Comparison of ENCODE assay signal across 8 cellular contexts in the genomic region with DNA sequence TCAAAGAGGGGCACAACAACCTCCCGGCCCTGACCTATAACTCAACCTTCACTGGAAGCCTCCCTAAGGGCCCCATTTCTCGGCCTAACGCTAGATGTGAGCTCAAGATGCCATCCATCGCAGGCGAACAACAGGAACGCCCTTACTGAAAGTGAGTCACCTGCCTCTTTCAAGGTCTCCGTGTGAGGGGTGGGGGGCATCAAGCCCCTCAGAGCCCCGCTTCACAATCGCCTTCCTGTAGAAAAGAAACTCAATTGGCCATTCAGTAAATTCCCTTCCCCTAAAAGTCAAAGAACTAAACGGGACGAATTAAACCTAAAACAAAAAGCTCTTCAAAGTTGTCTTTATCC. TPM values are rescaled to one million over a fixed set of nuclear protein-coding genes. Genes with fewer than 3 reads are reported as not detected.
A peak's percentile ranks its signal among the peaks of the same experiment; 100 is the strongest.
DNase-seq lines count a peak whose midpoint lies in the region; ATAC-seq and TF ChIP-seq lines count a peak whose summit lies in the region.

No MANE protein-coding gene starts in this region.

- H3K9me2 ChIP-seq in PC-3 (replicated peaks; ENCODE audit: low read length): no peaks in the 10 kb centered on the region

- peak overlapping the region; percentile 96 for H3K4me2 ChIP-seq in PC-3 (ENCODE audit: low read length)

- peak overlapping the region; percentile 98 for H3K4me3 ChIP-seq in PC-3 (ENCODE audit: low read length)
- H3K4me3 ChIP-seq in urinary bladder (ENCODE audit: low read depth, low read length): peak overlapping the region; percentile 62

- H3K36me3 ChIP-seq in PC-3 (ENCODE audit: low read depth, low read length) (no peaks in the 10 kb centered on the region), urinary bladder (ENCODE audit: insufficient read depth) (no peaks in the 10 kb centered on the region)

- WGBS in urinary bladder: 1% methylated on average over 11 of the region's 11 CpGs

- H3K4me1 ChIP-seq in PC-3 (ENCODE audit: insufficient read depth, low read length) (peaks cover 15% of the 10 kb centered on the region), urinary bladder (ENCODE audit: insufficient read depth) (no peaks in the 10 kb centered on the region)

- no peaks in the 10 kb centered on the region for H3K9me3 ChIP-seq in PC-3 (ENCODE audit: low read length)

- intact Hi-C loops in PC-3 (cut with micrococcal nuclease): loop anchor here (2.0 to 10.0 kb wide), 3 partner anchors 46 to 234 kb away; partner anchors contain the start of genes ZMYM1 and ZMYM4

- peaks cover 20% of the 10 kb centered on the region for H3K79me2 ChIP-seq in PC-3 (ENCODE audit: low read length)

- no peaks in the 10 kb centered on the region for H4K20me1 ChIP-seq in PC-3 (ENCODE audit: low read length)

- H3K27ac ChIP-seq in PC-3 (ENCODE audit: low read length) (peak overlapping the region; percentile 95), urinary bladder (ENCODE audit: low read depth) (peak overlapping the region; percentile 76)

- no peak for TF ChIP-seq CTCF in PC-3 (conservative IDR thresholded peaks at IDR 0.05; ENCODE audit: low read depth, low read length)

- POLR2A ChIA-PET in PC-3 (lab: Charles Lee; ENCODE audit: unreplicated experiment): no interaction called here

- BruUV-seq in PC-3 (replicated peaks; lab: Mats Ljungman, UMichigan): TSS peak; percentile 88

- CTCF ChIA-PET in PC-3 (lab: Charles Lee): interaction anchor here (0.6 kb wide), 2 partner anchors 15 to 171 kb away, joined by 3 read pairs; no protein-coding TSS in a partner anchor

- peak; percentile 45 for ATAC-seq in PC-3
- ATAC-seq in GM21529 (IDR thresholded peaks at IDR 0.05; ENCODE audit: unreplicated experiment): no peak

- no peaks in the 10 kb centered on the region for H3F3A ChIP-seq in PC-3 (ENCODE audit: low read length, unreplicated experiment)

- DNase-seq in activated gamma-delta T cell treated with Interleukin-2 at 50 U/mL for 16 hours (peak; percentile 56), activated gamma-delta T cell (lab: John Stamatoyannopoulos, UW) (no peak), PC-3 (peak; percentile 38), glomerular visceral epithelial cell (ENCODE audit: extremely low spot score) (peak; percentile 44), pons (ENCODE audit: low spot score) (peak; percentile 39)
- DNase-seq in activated naive CD4-positive, alpha-beta T cell treated with Interleukin-2 at 50 U/mL for 16 hours: peak; percentile 51

- H2AFZ ChIP-seq in PC-3 (ENCODE audit: low read length): peak overlapping the region; percentile 99

- H3K9ac ChIP-seq in PC-3 (ENCODE audit: low read length): peak overlapping the region; percentile 94

- no peaks in the 10 kb centered on the region for H3K27me3 ChIP-seq in PC-3 (ENCODE audit: low read length)

RNA-seq across cellular contexts. Expression of gene ZMYM6, which starts 0.7 kb away (rescaled TPM):
- 11.8 and 14.4 TPM in 2 replicates for total RNA-seq in PC-3 (2014; rRNA removed)
- total RNA-seq in urinary bladder: 45.4 TPM
- 8.5 TPM for polyA plus RNA-seq in urinary bladder

RNA-seq across cellular contexts. Expression of gene TMEM35B, which starts 45.9 kb away (rescaled TPM):
- total RNA-seq in PC-3 (2014; rRNA removed) (10.7 and 10.9 TPM in 2 replicates), urinary bladder (31.6 TPM)
- polyA plus RNA-seq in urinary bladder: 83.9 TPM

RNA-seq across cellular contexts. Expression of gene ZMYM1, which starts 48.1 kb away (rescaled TPM):
- total RNA-seq in PC-3 (2014; rRNA removed) (13.6 and 17.0 TPM in 2 replicates), urinary bladder (61.6 TPM)
- polyA plus RNA-seq in urinary bladder: 6.0 TPM
